In genomic region chr19:633068-633785, GRCh38 we compare ENCODE assay signal across 8 cellular contexts. TPM values are rescaled to one million over a fixed set of nuclear protein-coding genes. Genes with fewer than 3 reads are reported as not detected.
A peak's percentile ranks its signal among the peaks of the same experiment; 100 is the strongest.
DNase-seq lines count a peak whose midpoint lies in the region; ATAC-seq lines count a peak whose summit lies in the region.

Gene POLRMT (minus strand): TSS chr19:633537. CDS start chr19:633512, 25 bp downstream.

- peak within 1 kb of the TSS; percentile 79 for H3K4me3 ChIP-seq in GM08714 (ENCODE audit: low read length)

- peak; percentile 72 for ATAC-seq in HG02623 (IDR thresholded peaks at IDR 0.05; ENCODE audit: unreplicated experiment)
- peak; percentile 97 to 98 for ATAC-seq in activated naive CD4-positive, alpha-beta T cell treated with anti-CD3 and anti-CD28 coated beads, Interleukin-2, amount 50 U/mL, for 72 hours

- peaks cover 8 to 13% of the 10 kb centered on the region in 2 donors for H3K36me3 Mint-ChIP-seq in activated naive CD4-positive, alpha-beta T cell treated with anti-CD3 and anti-CD28 coated beads, Interleukin-2, amount 50 U/mL, for 72 hours

- H3K27ac ChIP-seq in substantia nigra (ENCODE audit: low read depth, low read length, poor library complexity, severe bottlenecking), result peak within 1 kb of the TSS; percentile 73

- no peaks in the 10 kb centered on the region for H3K9me3 Mint-ChIP-seq in activated naive CD4-positive, alpha-beta T cell treated with anti-CD3 and anti-CD28 coated beads, Interleukin-2, amount 50 U/mL, for 72 hours

- H3K27ac Mint-ChIP-seq in activated naive CD4-positive, alpha-beta T cell treated with anti-CD3 and anti-CD28 coated beads, Interleukin-2, amount 50 U/mL, for 72 hours, result peak within 1 kb of the TSS; percentile 89 to 97

- DNase-seq in NCI-H1105 (lab: John Stamatoyannopoulos, UW) (peak; percentile 97), SKM-1 (lab: John Stamatoyannopoulos, UW; ENCODE audit: unreplicated experiment) (peak; percentile 93), globus pallidus (ENCODE audit: low spot score) (peak; percentile 98), non-pigmented ciliary epithelial cell (ENCODE audit: low read depth) (peak; percentile 91), substantia nigra (lab: John Stamatoyannopoulos, UW) (peak; percentile 77 to 97 (median 94))
- DNase-seq in activated naive CD4-positive, alpha-beta T cell treated with anti-CD3 and anti-CD28 coated beads, Interleukin-2, amount 50 U/mL, for 72 hours (ENCODE audit: low spot score in 2 of 2), result peak; percentile 92 to 96

RNA-seq across cellular contexts. Expression of gene POLRMT, which starts in this region (rescaled TPM):
- 10 to 100 TPM; 47.0 to 57.7 TPM for total RNA-seq in activated naive CD4-positive, alpha-beta T cell treated with anti-CD3 and anti-CD28 coated beads, Interleukin-2, amount 50 U/mL, for 72 hours

Comparison
In these comparisons a context has a peak if more than half of its experiments do, and no peak if none do; other contexts are left out.
1. Peak in every context shown above with its lines: DNase-seq, ATAC-seq, H3K4me3 ChIP-seq and H3K27ac ChIP-seq.